1 cellular context compared by ENCODE assay signal in genomic region chr12:27780612-27781408, GRCh38.
A peak's percentile ranks its signal among the peaks of the same experiment; 100 is the strongest.
TF ChIP-seq lines count a peak whose summit lies in the region.

No MANE protein-coding gene starts in this region.

TF ChIP-seq in HepG2, 621 proteins besides CTCF, POLR2A, EP300 and RAD21 (continued from another document and continues in another):
- TF ChIP-seq ZNF318 (CRISPR knock-in tag; IDR thresholded peaks at IDR 0.05) (0 out of 2 replicates have a peak, but pooled peaks have one; percentile 38), ASH2L (IDR thresholded peaks at IDR 0.05; ENCODE audit: insufficient read length, low read depth, low read length) (no peak), ZFP36L2 (CRISPR knock-in tag; IDR thresholded peaks at IDR 0.05) (no peak), MEIS2 (CRISPR knock-in tag; IDR thresholded peaks at IDR 0.05) (0 out of 2 replicates have a peak, but pooled peaks have one; percentile 17), NFAT5 (CRISPR knock-in tag; IDR thresholded peaks at IDR 0.05) (no peak), NFYC (CRISPR knock-in tag; IDR thresholded peaks at IDR 0.05) (no peak), ZNF251 (CRISPR knock-in tag; IDR thresholded peaks at IDR 0.05) (0 out of 2 replicates have a peak, but pooled peaks have one; percentile 22), ZNF547 (CRISPR knock-in tag; IDR thresholded peaks at IDR 0.05) (0 out of 2 replicates have a peak, but pooled peaks have one; percentile 22), MEIS1 (CRISPR knock-in tag; IDR thresholded peaks at IDR 0.05; ENCODE audit: borderline replicate concordance) (peak; percentile 20; the same call in 1 of the 2 replicates), RNF2 (conservative IDR thresholded peaks at IDR 0.05; ENCODE audit: low read depth) (no peak), CREM (IDR thresholded peaks at IDR 0.05) (no peak), CREM (CRISPR knock-in tag; IDR thresholded peaks at IDR 0.05) (no peak), ZIK1 (CRISPR knock-in tag; IDR thresholded peaks at IDR 0.05; ENCODE audit: borderline replicate concordance, low read depth) (0 out of 2 replicates have a peak, but pooled peaks have one; percentile 6), ZNF572 (CRISPR knock-in tag; IDR thresholded peaks at IDR 0.05) (no peak), GTF3A (CRISPR knock-in tag; conservative IDR thresholded peaks at IDR 0.05) (no peak), ZBTB40 (IDR thresholded peaks at IDR 0.05) (no peak), ZBTB40 (CRISPR knock-in tag; IDR thresholded peaks at IDR 0.05) (peak; percentile 42; the same call in 1 of the 2 replicates), PAX8 (CRISPR knock-in tag; IDR thresholded peaks at IDR 0.05; ENCODE audit: borderline replicate concordance) (no peak), FLYWCH1 (CRISPR knock-in tag; IDR thresholded peaks at IDR 0.05) (no peak), ZNF589 (CRISPR knock-in tag; conservative IDR thresholded peaks at IDR 0.05) (0 out of 2 replicates have a peak, but pooled peaks have one; percentile 21), IKZF5 (CRISPR knock-in tag; IDR thresholded peaks at IDR 0.05) (no peak), GLI4 (CRISPR knock-in tag; IDR thresholded peaks at IDR 0.05; ENCODE audit: borderline replicate concordance) (0 out of 2 replicates have a peak, but pooled peaks have one; percentile 35), PHF21A (CRISPR knock-in tag; IDR thresholded peaks at IDR 0.05) (0 out of 2 replicates have a peak, but pooled peaks have one; percentile 43), SETDB1 (CRISPR knock-in tag; IDR thresholded peaks at IDR 0.05; ENCODE audit: borderline replicate concordance) (no peak), HDAC1 (CRISPR knock-in tag; IDR thresholded peaks at IDR 0.05) (peak; percentile 56; the same call in 1 of the 2 replicates), ZNF446 (CRISPR knock-in tag; IDR thresholded peaks at IDR 0.05) (0 out of 2 replicates have a peak, but pooled peaks have one; percentile 4), FOXK1 (CRISPR knock-in tag; IDR thresholded peaks at IDR 0.05; ENCODE audit: borderline replicate concordance, low read depth) (no peak), GZF1 (CRISPR knock-in tag; IDR thresholded peaks at IDR 0.05) (0 out of 2 replicates have a peak, but pooled peaks have one; percentile 37), GATAD1 (CRISPR knock-in tag; IDR thresholded peaks at IDR 0.05) (no peak), ZNF326 (CRISPR knock-in tag; IDR thresholded peaks at IDR 0.05; ENCODE audit: borderline replicate concordance) (no peak), MAZ (IDR thresholded peaks at IDR 0.05; ENCODE audit: borderline replicate concordance, low read depth, low read length) (no peak), MAZ (CRISPR knock-in tag; IDR thresholded peaks at IDR 0.05; ENCODE audit: low read depth) (0 out of 2 replicates have a peak, but pooled peaks have one; percentile 4), PHF20 (CRISPR knock-in tag; IDR thresholded peaks at IDR 0.05) (0 out of 2 replicates have a peak, but pooled peaks have one; percentile 3), ARID2 (CRISPR knock-in tag; IDR thresholded peaks at IDR 0.05; ENCODE audit: borderline replicate concordance) (no peak), MYC (CRISPR knock-in tag; IDR thresholded peaks at IDR 0.05; ENCODE audit: borderline replicate concordance) (peak; percentile 54; the same call in 1 of the 2 replicates), MAFF (IDR thresholded peaks at IDR 0.05; ENCODE audit: low read depth, low read length) (no peak)
